1 cellular context compared by ENCODE assay signal in genomic region chr1:111920221-111921024, GRCh38.
TF ChIP-seq lines count a peak whose summit lies in the region.

No MANE protein-coding gene starts in this region.

TF ChIP-seq in K562, 482 proteins besides CTCF, POLR2A, EP300 and RAD21 (continued from another document):
- TF ChIP-seq UBTF (IDR thresholded peaks at IDR 0.05; ENCODE audit: borderline replicate concordance in 1 of 2, low read depth in 2 of 2, low read length in 2 of 2) (no peak), FOXK1 (CRISPR knock-in tag; IDR thresholded peaks at IDR 0.05; ENCODE audit: borderline replicate concordance) (no peak), MTA3 (IDR thresholded peaks at IDR 0.05; ENCODE audit: borderline replicate concordance) (no peak)
